17 cellular contexts compared by ENCODE assay signal in the genomic region with DNA sequence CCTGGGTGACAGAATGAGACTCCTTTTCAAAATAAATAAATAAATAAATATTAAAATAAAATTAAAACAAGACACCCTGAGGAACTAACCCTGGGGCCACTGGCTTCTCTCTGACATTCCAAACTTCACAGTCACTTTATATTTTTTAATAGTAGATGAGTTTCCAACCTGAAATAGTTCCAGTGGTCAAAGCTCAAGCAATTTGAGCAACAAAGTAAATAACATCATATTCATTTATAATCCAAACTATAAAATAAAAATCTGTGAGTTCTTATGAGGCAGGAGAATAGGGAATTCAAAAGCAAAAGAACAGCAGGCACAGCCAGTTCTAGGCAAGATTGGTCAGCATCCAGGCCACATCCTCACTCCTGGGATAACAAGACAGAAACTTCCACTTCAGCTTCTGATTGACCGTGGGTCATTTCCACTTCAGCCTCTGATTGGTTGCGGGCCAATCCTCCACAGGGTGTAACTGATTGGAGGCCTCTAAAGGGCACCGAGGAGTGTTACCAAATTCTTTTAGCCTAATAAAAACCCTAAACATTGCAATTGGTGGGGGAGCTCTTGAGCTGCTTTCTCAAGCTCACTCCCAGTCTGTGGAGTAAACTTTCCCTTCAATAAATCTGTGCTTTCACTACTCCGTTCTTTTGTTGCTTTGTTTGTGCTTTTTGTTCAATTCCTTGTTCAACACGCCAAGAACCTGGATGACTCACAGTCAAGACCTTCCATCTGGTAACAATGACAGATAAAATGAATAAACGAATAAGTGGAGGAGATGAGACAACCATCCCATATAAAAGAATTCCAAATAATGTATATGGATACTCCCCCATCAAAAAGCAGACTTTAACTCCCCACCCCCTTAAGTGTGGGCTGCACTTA. TPM values are rescaled to one million over a fixed set of nuclear protein-coding genes. Genes with fewer than 3 reads are reported as not detected.
A peak's percentile ranks its signal among the peaks of the same experiment; 100 is the strongest.
DNase-seq lines count a peak whose midpoint lies in the region; ATAC-seq and TF ChIP-seq lines count a peak whose summit lies in the region.
"Had no signal": no experiment of that assay in that cellular context is flagged by ENCODE, and none has a peak within 500 bp of the region (broad histone marks: within the 10 kb centered on the region; RNA-seq: fewer than 3 reads in every experiment).

No MANE protein-coding gene starts in this region.

- no peaks in the 10 kb centered on the region for H3K9me3 ChIP-seq in breast epithelium

- no peaks in the 10 kb centered on the region for H3K36me3 ChIP-seq in breast epithelium

- H3K27ac Mint-ChIP-seq in MCF 10A (ENCODE audit: low read depth, unreplicated experiment) = no peak overlapping the region
- H3K27ac Mint-ChIP-seq: activated B cell treated with CpG ODN at 0.5 μM for 24 hours had no signal

- ATAC-seq in HG03354 (IDR thresholded peaks at IDR 0.05; ENCODE audit: poor library complexity, severe bottlenecking, unreplicated experiment) = no peak

- H3K27ac ChIP-seq in breast epithelium (no peak overlapping the region), temporal lobe (ENCODE audit: low read depth, low read length) (peak overlapping the region; percentile 4)
- H3K27ac ChIP-seq: parathyroid adenoma, RWPE1 had no signal

- H3K4me1 Mint-ChIP-seq in MCF 10A (ENCODE audit: insufficient read depth, unreplicated experiment) = no peaks in the 10 kb centered on the region
- H3K4me1 Mint-ChIP-seq: activated B cell treated with CpG ODN at 0.5 μM for 24 hours had no signal

- TF ChIP-seq POLR2A in breast epithelium (IDR thresholded peaks at IDR 0.05) = no peak

- no TSS peak for BruUV-seq in MCF 10A (replicated peaks; lab: Mats Ljungman, UMichigan)

- H3K27me3 Mint-ChIP-seq in MCF 10A (ENCODE audit: insufficient read depth, unreplicated experiment) = no peaks in the 10 kb centered on the region

- CTCF ChIA-PET in MCF 10A (lab: Yijun Ruan, JAX) = interaction anchor here (3.0 kb wide), 1 partner anchor 19 kb away, joined by 11 read pairs; no protein-coding TSS in a partner anchor

- DNase-seq in MCF 10A (ENCODE audit: unreplicated experiment) = peak; percentile 27
- no peak for DNase-seq in breast epithelium (ENCODE audit: low spot score in 2 of 2)
- peak; percentile 22 to 50 for DNase-seq in cardiac fibroblast (ENCODE audit: low read depth in 2 of 2)
- peak; percentile 34 for DNase-seq in iris pigment epithelial cell (ENCODE audit: low read depth)
- no peak for DNase-seq in activated effector memory CD4-positive, alpha-beta T cell treated with Interleukin-2 at 50 U/mL for 16 hours
- DNase-seq in NCI-H1417 (lab: John Stamatoyannopoulos, UW) = no peak
- DNase-seq: 8988T, activated B cell treated with CpG ODN at 0.5 μM for 24 hours, activated T-cell treated with anti-CD3 and anti-CD28 coated beads for 4 hours, aorta, MV-4-11, NCI-H446 had no signal

- H3K36me3 Mint-ChIP-seq in MCF 10A (ENCODE audit: insufficient read depth, unreplicated experiment) = no peaks in the 10 kb centered on the region

- H3K9me3 Mint-ChIP-seq in MCF 10A (ENCODE audit: unreplicated experiment) = no peaks in the 10 kb centered on the region
- H3K9me3 Mint-ChIP-seq: activated B cell treated with CpG ODN at 0.5 μM for 24 hours had no signal

- H3K4me3 Mint-ChIP-seq in MCF 10A (ENCODE audit: unreplicated experiment) = no peak overlapping the region
- H3K4me3 Mint-ChIP-seq: activated B cell treated with CpG ODN at 0.5 μM for 24 hours had no signal

- POLR2A ChIA-PET in MCF 10A (lab: Yijun Ruan, JAX) = no interaction called here

- TF ChIP-seq CTCF in MCF 10A (IDR thresholded peaks at IDR 0.05; ENCODE audit: unreplicated experiment) = no peak
- TF ChIP-seq CTCF in breast epithelium (IDR thresholded peaks at IDR 0.05) = no peak
- TF ChIP-seq CTCF in cardiac fibroblast (IDR thresholded peaks at IDR 0.05; ENCODE audit: low read depth, low read length) = peak; percentile 9

- H3K4me3 ChIP-seq in breast epithelium (no peak overlapping the region), cardiac fibroblast (replicated peaks in 1 of 2; ENCODE audit: low read depth in 2 of 2, low read length in 2 of 2) (no peak overlapping the region)

- intact Hi-C loops in MCF 10A (cut with micrococcal nuclease) (no loop called here), breast epithelium (cut with DNase I; ENCODE audit: low total_unique reads) (no loop called here)

- H3K4me1 ChIP-seq in breast epithelium = no peaks in the 10 kb centered on the region
- H3K4me1 ChIP-seq: parathyroid adenoma had no signal

- H3K27me3 ChIP-seq in breast epithelium = peaks cover 0 to 4% of the 10 kb centered on the region in 2 donors

RNA-seq across cellular contexts. Expression of a gene that starts 42.5 kb away (rescaled TPM):
- total RNA-seq in MCF 10A (2022) = not detected in 2 replicates
- total RNA-seq in breast epithelium = 1 to 10 TPM in 1 of 3 donors, not detected in 2; 9.1 TPM
- total RNA-seq in temporal lobe = 129 TPM
- total RNA-seq: activated B cell treated with CpG ODN at 0.5 μM for 24 hours, aorta, liver had no signal

Comparison
In these comparisons a context has a peak if more than half of its experiments do, and no peak if none do; other contexts are left out.
1. DNase-seq: peak in MCF 10A (single experiment), cardiac fibroblast (2 of 2) and iris pigment epithelial cell (single experiment); none in breast epithelium (0 of 2), activated effector memory CD4-positive, alpha-beta T cell treated with Interleukin-2 at 50 U/mL for 16 hours (single experiment) and NCI-H1417 (0 of 3).
2. RNA of a gene that starts 42.5 kb away (total RNA-seq): 129 TPM in temporal lobe (single experiment); not detected in MCF 10A and 9.1 TPM in breast epithelium; every median in the first group is over 10 times any median in the second.